9 cellular contexts compared by ENCODE assay signal in the genomic region with DNA sequence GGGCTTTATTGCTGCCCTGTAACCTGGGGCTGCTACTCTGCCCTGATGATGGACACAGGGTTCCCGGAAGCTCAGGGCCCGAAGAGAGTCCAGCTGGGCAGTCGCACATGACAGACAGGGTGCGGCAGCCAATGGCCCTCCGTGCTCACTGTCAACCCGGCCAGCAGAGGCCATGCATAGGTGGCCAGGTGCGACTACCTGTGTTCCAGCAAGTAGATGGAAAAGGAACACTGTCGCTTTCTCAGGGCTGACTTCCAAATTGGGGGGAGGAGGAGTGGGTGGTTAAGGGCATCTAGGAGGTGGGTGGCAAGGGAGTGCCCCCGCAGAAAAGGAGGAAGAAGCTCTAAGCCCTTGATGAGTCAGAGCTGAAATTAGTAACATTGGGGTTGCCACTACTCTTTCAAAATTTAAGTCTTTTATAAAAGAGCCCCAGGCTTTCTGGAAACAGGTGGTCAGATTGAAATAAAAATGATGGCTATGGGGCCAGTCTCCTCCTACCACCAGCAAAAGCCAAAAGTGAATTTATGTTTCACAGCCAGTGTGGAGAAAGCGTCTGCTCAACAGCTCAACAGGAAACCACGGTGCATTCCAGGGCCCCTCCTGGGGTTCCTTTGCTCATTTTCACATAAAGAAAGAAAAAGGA. TPM values are rescaled to one million over a fixed set of nuclear protein-coding genes. Genes with fewer than 3 reads are reported as not detected.
DNase-seq lines count a peak whose midpoint lies in the region; ATAC-seq and TF ChIP-seq lines count a peak whose summit lies in the region.
"Had no signal": no experiment of that assay in that cellular context is flagged by ENCODE, and none has a peak within 500 bp of the region (broad histone marks: within the 10 kb centered on the region; RNA-seq: fewer than 3 reads in every experiment).

No MANE protein-coding gene starts in this region.

- H3K9ac ChIP-seq in neural progenitor cell, result no peak overlapping the region

- H3K9me3 ChIP-seq in PC-9 (ENCODE audit: insufficient read depth, low read depth) (no peaks in the 10 kb centered on the region), neural progenitor cell (ENCODE audit: low read depth) (no peaks in the 10 kb centered on the region)

- H3K36me3 Mint-ChIP-seq in neural progenitor cell, result peaks cover 4% of the 10 kb centered on the region

- H3K27me3 Mint-ChIP-seq in neural progenitor cell (ENCODE audit: insufficient read depth, low read depth), result peaks cover 2% of the 10 kb centered on the region

- H3K27ac ChIP-seq in PC-9 (no peak overlapping the region), neural progenitor cell (no peak overlapping the region)
- H3K27ac ChIP-seq: epithelial cell of prostate had no signal

- no TSS peak for BruUV-seq in PC-9 (replicated peaks; lab: Mats Ljungman, UMichigan)

- POLR2A ChIA-PET in PC-9 (lab: Charles Lee; ENCODE audit: unreplicated experiment), result no interaction called here

- intact Hi-C loops in PC-9 (cut with micrococcal nuclease; ENCODE audit: unreplicated experiment), result no loop called here

- H3K9me3 Mint-ChIP-seq in neural progenitor cell, result no peaks in the 10 kb centered on the region

- H3K4me1 ChIP-seq in PC-9 (replicated peaks; ENCODE audit: insufficient read depth) (no peaks in the 10 kb centered on the region), neural progenitor cell (peaks cover 14% of the 10 kb centered on the region)

- H3F3A ChIP-seq in PC-9 (ENCODE audit: insufficient read depth, low read depth) (no peaks in the 10 kb centered on the region), neural progenitor cell (ENCODE audit: low read depth) (no peaks in the 10 kb centered on the region)

- no peak overlapping the region for H3K4me3 Mint-ChIP-seq in neural progenitor cell

- ATAC-seq in GM18517 (IDR thresholded peaks at IDR 0.05; ENCODE audit: unreplicated experiment) (peak; percentile 37), HG02885 (IDR thresholded peaks at IDR 0.05; ENCODE audit: poor library complexity, unreplicated experiment) (peak; percentile 31)

- H3K4me3 ChIP-seq in PC-9 (no peak overlapping the region), neural progenitor cell (no peak overlapping the region)

- peaks cover 47% of the 10 kb centered on the region for H3K4me1 Mint-ChIP-seq in neural progenitor cell

- H3K27me3 ChIP-seq in PC-9 (ENCODE audit: insufficient read depth, low read depth) (no peaks in the 10 kb centered on the region), neural progenitor cell (no peaks in the 10 kb centered on the region)

- H4K20me1 ChIP-seq in PC-9 (ENCODE audit: insufficient read depth) (peaks cover 5% of the 10 kb centered on the region; the same call in 1 of the 2 replicates), neural progenitor cell (ENCODE audit: low read depth) (peaks cover 13% of the 10 kb centered on the region)

- H3K27ac Mint-ChIP-seq in neural progenitor cell, result no peak overlapping the region

- H2AFZ ChIP-seq in PC-9, result no peak overlapping the region
- H2AFZ ChIP-seq in neural progenitor cell (replicated peaks), result no peak overlapping the region

- H3K36me3 ChIP-seq in PC-9 (ENCODE audit: low read depth) (no peaks in the 10 kb centered on the region), neural progenitor cell (no peaks in the 10 kb centered on the region)

- peak; percentile 80 for DNase-seq in astrocyte of the hippocampus (ENCODE audit: low read depth, low spot score)
- DNase-seq in pulmonary artery endothelial cell (ENCODE audit: low read depth, low spot score), result peak; percentile 20
- DNase-seq in NCI-H446 (lab: John Stamatoyannopoulos, UW), result no peak
- DNase-seq in PC-9, result no peak
- no peak for DNase-seq in SW 1271 (lab: John Stamatoyannopoulos, UW)
- DNase-seq in neural progenitor cell (ENCODE audit: low spot score), result no peak

- no peaks in the 10 kb centered on the region for H3K79me2 ChIP-seq in PC-9 (ENCODE audit: low read depth)
- H3K79me2 ChIP-seq in neural progenitor cell (ENCODE audit: low read depth), result peaks cover 16% of the 10 kb centered on the region

- H3K4me2 ChIP-seq in PC-9 (no peak overlapping the region), neural progenitor cell (no peak overlapping the region)

- CTCF ChIA-PET in PC-9 (lab: Charles Lee), result no interaction called here

- no peaks in the 10 kb centered on the region for H3K9me2 ChIP-seq in PC-9 (ENCODE audit: insufficient read depth)

- TF ChIP-seq CTCF in PC-9 (conservative IDR thresholded peaks at IDR 0.05) (no peak), neural progenitor cell (IDR thresholded peaks at IDR 0.05) (no peak)

RNA-seq across cellular contexts. Expression of a gene that starts 2.3 kb away (rescaled TPM):
- total RNA-seq in pulmonary artery endothelial cell (1.4 and 2.4 TPM in 2 replicates), PC-9 (2021) (0.52 and 0.73 TPM in 2 replicates), neural progenitor cell (ENCODE audit: low replicate concordance) (0.19 and 0.56 TPM in 2 replicates)

RNA-seq across cellular contexts. Expression of a gene that starts 38.2 kb away (rescaled TPM):
- total RNA-seq in pulmonary artery endothelial cell (120 and 124 TPM in 2 replicates), PC-9 (2021) (18.5 and 20.6 TPM in 2 replicates), neural progenitor cell (ENCODE audit: low replicate concordance) (8.2 and 14.3 TPM in 2 replicates)

Comparison
In these comparisons a context has a peak if more than half of its experiments do, and no peak if none do; other contexts are left out.
1. DNase-seq: peak in astrocyte of the hippocampus (single experiment) and pulmonary artery endothelial cell (single experiment); none in NCI-H446 (0 of 2), PC-9 (0 of 2), SW 1271 (0 of 2) and neural progenitor cell (single experiment).